In the genomic region with DNA sequence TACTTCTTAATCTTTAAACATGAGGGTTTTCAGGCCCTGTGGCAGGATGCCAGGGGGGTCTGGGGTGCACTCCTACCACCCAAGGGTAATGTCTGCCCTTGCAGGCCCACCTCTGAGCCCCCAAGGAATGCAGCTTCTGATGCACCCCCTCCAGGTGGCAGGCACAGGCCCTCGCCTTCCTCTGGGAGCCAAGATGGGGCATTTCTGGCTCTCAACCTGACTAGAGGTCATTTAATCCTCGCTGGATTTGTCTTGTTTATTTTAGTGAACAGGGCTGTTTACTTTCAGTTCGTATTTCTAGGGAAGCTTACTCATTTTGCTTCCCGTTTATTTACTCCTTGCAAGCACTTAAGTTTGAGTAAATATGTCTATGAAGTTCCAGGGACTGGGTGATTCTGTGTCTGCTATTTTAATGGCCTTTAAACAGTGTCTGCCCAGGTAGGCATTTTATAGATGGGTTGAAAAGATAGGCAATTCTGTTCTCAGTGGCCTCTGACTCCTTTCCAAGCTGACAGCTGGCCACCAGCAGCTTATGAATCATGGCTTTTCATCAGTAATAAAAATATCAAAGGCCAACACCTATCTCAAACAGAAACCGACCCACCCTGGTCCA, we compare ENCODE assay signal across 13 cellular contexts. TPM values are rescaled to one million over a fixed set of nuclear protein-coding genes. Genes with fewer than 3 reads are reported as not detected.
DNase-seq lines count a peak whose midpoint lies in the region; ATAC-seq and TF ChIP-seq lines count a peak whose summit lies in the region.
"Had no signal": no experiment of that assay in that cellular context is flagged by ENCODE, and none has a peak within 500 bp of the region (broad histone marks: within the 10 kb centered on the region; RNA-seq: fewer than 3 reads in every experiment).

No MANE protein-coding gene starts in this region.

- BruUV-seq in IMR-90 (replicated peaks; lab: Mats Ljungman, UMichigan): no TSS peak
- BruUV-seq in Panc1 (replicated peaks; lab: Mats Ljungman, UMichigan): no TSS peak

- H3K27ac ChIP-seq in IMR-90 (ENCODE audit: insufficient read depth, low read length) (no peak overlapping the region), Panc1 (ENCODE audit: low read length) (peak overlapping the region; percentile 62; the same call in 1 of the 2 replicates)

- H3K9me3 ChIP-seq in IMR-90 (ENCODE audit: control insufficient read depth, insufficient read depth, low read length) (no peaks in the 10 kb centered on the region), Panc1 (ENCODE audit: control insufficient read depth, insufficient read depth, low read depth, low read length) (no peaks in the 10 kb centered on the region)

- H2AFZ ChIP-seq in IMR-90 (replicated peaks; ENCODE audit: low read length, poor library complexity): no peak overlapping the region

- no peak overlapping the region for H3K23ac ChIP-seq in IMR-90 (ENCODE audit: low read depth, low read length)

- H3K27me3 ChIP-seq in IMR-90 (ENCODE audit: control insufficient read depth, insufficient read depth, low read length): peaks cover 3% of the 10 kb centered on the region
- no peaks in the 10 kb centered on the region for H3K27me3 ChIP-seq in Panc1 (ENCODE audit: control insufficient read depth, insufficient read depth, low read length)

- peak overlapping the region; percentile 60 for H3K4me2 ChIP-seq in IMR-90 (ENCODE audit: low read depth, low read length)

- dilution Hi-C loops in IMR-90 (cut with HindIII; ENCODE audit: low sequenced_read_pairs, unreplicated experiment): no loop called here

- H3K9ac ChIP-seq in IMR-90 (ENCODE audit: low read depth, low read length): no peak overlapping the region

- H3K36me3 ChIP-seq in IMR-90 (ENCODE audit: control insufficient read depth, insufficient read depth, low read length) (no peaks in the 10 kb centered on the region), Panc1 (ENCODE audit: control insufficient read depth, insufficient read depth, low read length) (no peaks in the 10 kb centered on the region)

- no peak for TF ChIP-seq CTCF in IMR-90 (conservative IDR thresholded peaks at IDR 0.05; ENCODE audit: low read depth, low read length)
- TF ChIP-seq CTCF in Panc1 (IDR thresholded peaks at IDR 0.05): no peak

- intact Hi-C loops in IMR-90 (cut with micrococcal nuclease): no loop called here
- intact Hi-C loops in Panc1 (cut with micrococcal nuclease; ENCODE audit: unreplicated experiment): no loop called here
- intact Hi-C loops in left colon (cut with DNase I, micrococcal nuclease): no loop called here

- ATAC-seq in IMR-90 (ENCODE audit: low read depth): peak; percentile 64
- peak; percentile 69 for ATAC-seq in Panc1
- peak; percentile 83 for ATAC-seq in left colon
- no peak for ATAC-seq in HG02973 (IDR thresholded peaks at IDR 0.05; ENCODE audit: unreplicated experiment)
- ATAC-seq in GM21526 (IDR thresholded peaks at IDR 0.05; ENCODE audit: low FRiP score, unreplicated experiment): no peak
- ATAC-seq in GM21737 (IDR thresholded peaks at IDR 0.05; ENCODE audit: unreplicated experiment): no peak
- ATAC-seq: stimulated activated naive B cell treated with anti-CD40 and anti-IgM and Interleukin-4, amounts not matched to agents 10 μg/mL and 1 μg/mL and 100 μg/mL, for 72 hours had no signal

- POLR2A ChIA-PET in IMR-90 (lab: Charles Lee; ENCODE audit: unreplicated experiment): interaction anchor here (0.5 kb wide), 1 partner anchor 11 kb away, joined by 4 read pairs; a partner anchor contains a TSS
- POLR2A ChIA-PET in Panc1 (lab: Charles Lee): interaction anchor here (0.7 kb wide), 1 partner anchor 26 kb away, joined by 5 read pairs; no protein-coding TSS in a partner anchor

- no peak overlapping the region for H2BK15ac ChIP-seq in IMR-90 (ENCODE audit: low read depth, low read length)

- in situ Hi-C loops in IMR-90 (cut with MboI; ENCODE audit: low sequenced_read_pairs): no loop called here
- in situ Hi-C loops in Panc1 (cut with HindIII; ENCODE audit: low pct_unique_long_range_greater_than_20kb, low sequenced_read_pairs): no loop called here

- H3K9me1 ChIP-seq in IMR-90 (ENCODE audit: insufficient read depth, low read length): peaks cover 4% of the 10 kb centered on the region; the same call in 1 of the 2 replicates

- no peaks in the 10 kb centered on the region for H3K36me3 Mint-ChIP-seq in activated T-cell treated with anti-CD3 and anti-CD28 coated beads, Interleukin-2, amount 50 U/mL, for 24 hours (ENCODE audit: low read depth)
- H3K36me3 Mint-ChIP-seq: stimulated activated naive B cell treated with anti-CD40 and anti-IgM and Interleukin-4, amounts not matched to agents 10 μg/mL and 1 μg/mL and 100 μg/mL, for 72 hours had no signal

- H3K4me1 Mint-ChIP-seq in activated T-cell treated with anti-CD3 and anti-CD28 coated beads, Interleukin-2, amount 50 U/mL, for 24 hours (ENCODE audit: low read depth): peaks cover 12% of the 10 kb centered on the region
- H3K4me1 Mint-ChIP-seq: stimulated activated naive B cell treated with anti-CD40 and anti-IgM and Interleukin-4, amounts not matched to agents 10 μg/mL and 1 μg/mL and 100 μg/mL, for 72 hours had no signal

- no peak overlapping the region for H3K14ac ChIP-seq in IMR-90 (replicated peaks; ENCODE audit: low read depth, low read length)

- no peaks in the 10 kb centered on the region for H3K79me1 ChIP-seq in IMR-90 (ENCODE audit: low read depth in 1 of 2, low read length in 2 of 2)

- no peak overlapping the region for H3K4me3 Mint-ChIP-seq in activated T-cell treated with anti-CD3 and anti-CD28 coated beads, Interleukin-2, amount 50 U/mL, for 24 hours
- H3K4me3 Mint-ChIP-seq: stimulated activated naive B cell treated with anti-CD40 and anti-IgM and Interleukin-4, amounts not matched to agents 10 μg/mL and 1 μg/mL and 100 μg/mL, for 72 hours; T-helper 2 cell treated with Interferon-gamma antibody and Interleukin-4, amounts not matched to agents 5 μg/mL and 100 μg/mL, for 36 hours had no signal

- H3K4me3 ChIP-seq in IMR-90 (ENCODE audit: insufficient read depth, low read depth, low read length) (no peak overlapping the region), Panc1 (ENCODE audit: low read depth in 2 of 2, low read length in 2 of 2) (no peak overlapping the region)

- no peak for TF ChIP-seq RAD21 in IMR-90 (IDR thresholded peaks at IDR 0.05; ENCODE audit: low read length)

- no peak overlapping the region for H3K4ac ChIP-seq in IMR-90 (ENCODE audit: low read depth, low read length)

- no peak overlapping the region for H4K5ac ChIP-seq in IMR-90 (ENCODE audit: low read depth, low read length)

- H3K27ac Mint-ChIP-seq in activated T-cell treated with anti-CD3 and anti-CD28 coated beads, Interleukin-2, amount 50 U/mL, for 24 hours: no peak overlapping the region
- H3K27ac Mint-ChIP-seq: stimulated activated naive B cell treated with anti-CD40 and anti-IgM and Interleukin-4, amounts not matched to agents 10 μg/mL and 1 μg/mL and 100 μg/mL, for 72 hours; T-helper 2 cell treated with Interferon-gamma antibody and Interleukin-4, amounts not matched to agents 5 μg/mL and 100 μg/mL, for 36 hours had no signal

- no CpG with 5 or more reads among the region's 5 CpGs for WGBS in IMR-90 (ENCODE audit: extremely low coverage in 2 of 2, insufficient read length in 1 of 2), 2 experiments

- TF ChIP-seq POLR2A in IMR-90 (IDR thresholded peaks at IDR 0.05; ENCODE audit: low read depth, low read length): no peak

- H4K91ac ChIP-seq in IMR-90 (ENCODE audit: insufficient read depth, low read depth, low read length): no peak overlapping the region

- no peak overlapping the region for H3K18ac ChIP-seq in IMR-90 (ENCODE audit: low read depth, low read length)

- no peak overlapping the region for H4K8ac ChIP-seq in IMR-90 (ENCODE audit: low read depth in 2 of 2, low read length in 2 of 2)

- H3K4me1 ChIP-seq in IMR-90 (ENCODE audit: control insufficient read depth, insufficient read depth, low read length) (peaks cover 11% of the 10 kb centered on the region), Panc1 (ENCODE audit: control insufficient read depth, insufficient read depth, low read length) (peaks cover 38% of the 10 kb centered on the region)

- CTCF ChIA-PET in IMR-90 (lab: Yijun Ruan, JAX): interaction anchor here (1.0 kb wide), 2 partner anchors 10 to 131 kb away, joined by 3 to 4 read pairs; no protein-coding TSS in a partner anchor
- CTCF ChIA-PET in Panc1 (lab: Charles Lee): interaction anchor here (0.6 to 0.8 kb wide), 2 partner anchors 113 to 122 kb away, joined by 3 to 4 read pairs; no protein-coding TSS in a partner anchor

- H2BK120ac ChIP-seq in IMR-90 (ENCODE audit: low read depth, low read length): no peak overlapping the region

- DNase-seq in A172 (ENCODE audit: low spot score) (peak; percentile 16), IMR-90 (peak; percentile 68), Panc1 (ENCODE audit: low read depth, low spot score) (no peak), left colon (peak; percentile 54 to 63)
- no peak for DNase-seq in activated T-cell treated with anti-CD3 and anti-CD28 coated beads, Interleukin-2, amount 50 U/mL, for 24 hours
- DNase-seq: activated CD8-positive, alpha-beta memory T cell treated with anti-CD3 and anti-CD28 coated beads, Interleukin-2, amount 50 U/mL, for 4 hours; foreskin melanocyte; NCI-H82; stimulated activated naive B cell treated with anti-CD40 and anti-IgM and Interleukin-4, amounts not matched to agents 10 μg/mL and 1 μg/mL and 100 μg/mL, for 72 hours had no signal

- no peak overlapping the region for H2BK20ac ChIP-seq in IMR-90 (ENCODE audit: low read depth, low read length)

- H2AK9ac ChIP-seq in IMR-90 (replicated peaks; ENCODE audit: low read depth, low read length, poor library complexity): no peak overlapping the region

- H2BK5ac ChIP-seq in IMR-90 (ENCODE audit: low read depth, low read length, poor library complexity, severe bottlenecking): no peak overlapping the region

- no peak overlapping the region for H3K56ac ChIP-seq in IMR-90 (ENCODE audit: extremely low read depth, insufficient read depth, low read length)

- no peak overlapping the region for H2AK5ac ChIP-seq in IMR-90 (ENCODE audit: low read depth, low read length)

- H3K9me3 Mint-ChIP-seq in activated T-cell treated with anti-CD3 and anti-CD28 coated beads, Interleukin-2, amount 50 U/mL, for 24 hours: no peaks in the 10 kb centered on the region
- H3K9me3 Mint-ChIP-seq: stimulated activated naive B cell treated with anti-CD40 and anti-IgM and Interleukin-4, amounts not matched to agents 10 μg/mL and 1 μg/mL and 100 μg/mL, for 72 hours; T-helper 2 cell treated with Interferon-gamma antibody and Interleukin-4, amounts not matched to agents 5 μg/mL and 100 μg/mL, for 36 hours had no signal

- H3K27me3 Mint-ChIP-seq in activated T-cell treated with anti-CD3 and anti-CD28 coated beads, Interleukin-2, amount 50 U/mL, for 24 hours: no peaks in the 10 kb centered on the region

- H4K20me1 ChIP-seq in IMR-90 (ENCODE audit: insufficient read depth, low read length): no peaks in the 10 kb centered on the region

RNA-seq across cellular contexts. Expression of a gene that starts 11.1 kb away (rescaled TPM):
- 81.7 and 91.5 TPM in 2 replicates for total RNA-seq in A172 (2014; rRNA removed; shearing (Covaris generic))
- 74.7 and 89.4 TPM in 2 replicates for total RNA-seq in IMR-90 (2012; rRNA removed)
- polyA plus RNA-seq in IMR-90 (2012; rRNA removed): 74.2 and 75.1 TPM in 2 replicates
- 40.9 and 81.3 TPM in 2 replicates for polyA plus RNA-seq in IMR-90 (2012; cell fraction: cytosol; rRNA removed)
- 134 and 230 TPM in 2 replicates for polyA plus RNA-seq in IMR-90 (2012; cell fraction: nucleus; rRNA removed; ENCODE audit: low replicate concordance)
- total RNA-seq in Panc1 (2021; ENCODE audit: unreplicated experiment): 107 TPM
- polyA plus RNA-seq in Panc1 (2012; ENCODE audit: insufficient read length): 149 TPM
- 100 to 1,000 TPM in 1 of 2 donors, 10 to 100 TPM in 1; 94.2 to 130 TPM for total RNA-seq in left colon

RNA-seq across cellular contexts. Expression of a gene that starts 19.4 kb away (rescaled TPM):
- 30.0 and 34.5 TPM in 2 replicates for total RNA-seq in A172 (2014; rRNA removed; shearing (Covaris generic))
- total RNA-seq in IMR-90 (2012; rRNA removed) (3.3 and 4.3 TPM in 2 replicates), Panc1 (2021; ENCODE audit: unreplicated experiment) (0.69 TPM), left colon (100 to 1,000 TPM in 1 of 2 donors, 10 to 100 TPM in 1; 18.5 to 706 TPM)
- polyA plus RNA-seq in IMR-90 (2012; rRNA removed): 4.0 and 4.9 TPM in 2 replicates
- polyA plus RNA-seq in IMR-90 (2012; cell fraction: cytosol; rRNA removed): 3.4 and 4.1 TPM in 2 replicates
- 3.2 TPM in 2 replicates for polyA plus RNA-seq in IMR-90 (2012; cell fraction: nucleus; rRNA removed; ENCODE audit: low replicate concordance)
- 0.19 TPM for polyA plus RNA-seq in Panc1 (2012; ENCODE audit: insufficient read length)

RNA-seq across cellular contexts. Expression of a gene that starts 35.8 kb away (rescaled TPM):
- total RNA-seq in A172 (2014; rRNA removed; shearing (Covaris generic)): 30.0 and 32.9 TPM in 2 replicates
- total RNA-seq in IMR-90 (2012; rRNA removed): 6.8 and 7.8 TPM in 2 replicates
- 81.6 and 109 TPM in 2 replicates for polyA plus RNA-seq in IMR-90 (2012; rRNA removed)
- polyA plus RNA-seq in IMR-90 (2012; cell fraction: cytosol; rRNA removed): 37.7 and 53.1 TPM in 2 replicates
- polyA plus RNA-seq in IMR-90 (2012; cell fraction: nucleus; rRNA removed; ENCODE audit: low replicate concordance): 492 and 808 TPM in 2 replicates
- total RNA-seq in Panc1 (2021; ENCODE audit: unreplicated experiment): 3.4 TPM
- 2.7 TPM for polyA plus RNA-seq in Panc1 (2012; ENCODE audit: insufficient read length)
- 10 to 100 TPM in 1 of 2 donors, 1 to 10 TPM in 1; 2.9 to 29.4 TPM for total RNA-seq in left colon

Comparison
In these comparisons a context has a peak if more than half of its experiments do, and no peak if none do; other contexts are left out.
1. DNase-seq: peak in A172 (single experiment), IMR-90 (single experiment) and left colon (2 of 2); none in Panc1 (single experiment) and activated T-cell treated with anti-CD3 and anti-CD28 coated beads, Interleukin-2, amount 50 U/mL, for 24 hours (single experiment).
2. ATAC-seq: peak in IMR-90 (single experiment), Panc1 (single experiment) and left colon (single experiment); none in HG02973 (single experiment), GM21526 (single experiment) and GM21737 (single experiment).